Comparison of ENCODE assay signal across 1 cellular context in genomic region chr5:151014680-151015343, GRCh38.
TF ChIP-seq lines count a peak whose summit lies in the region.

No MANE protein-coding gene starts in this region.

TF ChIP-seq in HepG2, 621 proteins besides CTCF, POLR2A, EP300 and RAD21 (continued from another document and continues in another):
- TF ChIP-seq NONO (IDR thresholded peaks at IDR 0.05) (no peak), NONO (CRISPR knock-in tag; conservative IDR thresholded peaks at IDR 0.05) (no peak), PHF5A (CRISPR knock-in tag; IDR thresholded peaks at IDR 0.05; ENCODE audit: low read depth, unreplicated experiment) (no peak), ZNF609 (CRISPR knock-in tag; IDR thresholded peaks at IDR 0.05; ENCODE audit: borderline replicate concordance) (0 out of 2 replicates have a peak, but pooled peaks have one; percentile 22), HOXA9 (CRISPR knock-in tag; IDR thresholded peaks at IDR 0.05; ENCODE audit: borderline replicate concordance) (peak; percentile 87), IKZF5 (CRISPR knock-in tag; IDR thresholded peaks at IDR 0.05) (0 out of 2 replicates have a peak, but pooled peaks have one; percentile 58), ZBTB39 (CRISPR knock-in tag; IDR thresholded peaks at IDR 0.05) (no peak), ZNF562 (CRISPR knock-in tag; IDR thresholded peaks at IDR 0.05; ENCODE audit: borderline replicate concordance) (no peak), FOXP4 (CRISPR knock-in tag; IDR thresholded peaks at IDR 0.05) (peak; percentile 86), U2AF2 (IDR thresholded peaks at IDR 0.05; ENCODE audit: low read depth, low read length) (no peak), ZNF777 (CRISPR knock-in tag; IDR thresholded peaks at IDR 0.05) (no peak), CREB1 (IDR thresholded peaks at IDR 0.05) (no peak), CREB1 (CRISPR knock-in tag; IDR thresholded peaks at IDR 0.05) (0 out of 2 replicates have a peak, but pooled peaks have one; percentile 12), HOXD1 (CRISPR knock-in tag; IDR thresholded peaks at IDR 0.05) (no peak; the same call in 1 of the 2 replicates), GLI4 (CRISPR knock-in tag; IDR thresholded peaks at IDR 0.05; ENCODE audit: borderline replicate concordance) (no peak), HIVEP1 (CRISPR knock-in tag; IDR thresholded peaks at IDR 0.05) (no peak), ZFX (CRISPR knock-in tag; IDR thresholded peaks at IDR 0.05; ENCODE audit: low read depth) (no peak), HNF4A (CRISPR knock-in tag; IDR thresholded peaks at IDR 0.05) (peak; percentile 59; the same call in 1 of the 2 replicates), ISX (CRISPR knock-in tag; conservative IDR thresholded peaks at IDR 0.05) (no peak), ZNF616 (CRISPR knock-in tag; IDR thresholded peaks at IDR 0.05; ENCODE audit: low read depth) (no peak), SP5 (CRISPR knock-in tag; IDR thresholded peaks at IDR 0.05; ENCODE audit: borderline replicate concordance, low read depth) (no peak), ZNF850 (CRISPR knock-in tag; conservative IDR thresholded peaks at IDR 0.05) (no peak), ZNF772 (CRISPR knock-in tag; IDR thresholded peaks at IDR 0.05) (no peak), GMEB2 (CRISPR knock-in tag; IDR thresholded peaks at IDR 0.05; ENCODE audit: low read depth) (no peak), ZNF768 (CRISPR knock-in tag; IDR thresholded peaks at IDR 0.05) (no peak), CEBPG (CRISPR knock-in tag; IDR thresholded peaks at IDR 0.05) (peak; percentile 62), PATZ1 (CRISPR knock-in tag; IDR thresholded peaks at IDR 0.05) (no peak), NR2F1 (CRISPR knock-in tag; IDR thresholded peaks at IDR 0.05) (no peak), MEIS1 (CRISPR knock-in tag; IDR thresholded peaks at IDR 0.05; ENCODE audit: borderline replicate concordance) (no peak), ZNF800 (CRISPR knock-in tag; IDR thresholded peaks at IDR 0.05) (no peak), ZNF12 (CRISPR knock-in tag; IDR thresholded peaks at IDR 0.05) (no peak), ZNF597 (CRISPR knock-in tag; IDR thresholded peaks at IDR 0.05) (no peak), MAZ (IDR thresholded peaks at IDR 0.05; ENCODE audit: borderline replicate concordance, low read depth, low read length) (no peak), MAZ (CRISPR knock-in tag; IDR thresholded peaks at IDR 0.05; ENCODE audit: low read depth) (no peak)
